ENCODE assay signal across 1 cellular context in genomic region chr4:43234626-43235025, GRCh38.
TF ChIP-seq lines count a peak whose summit lies in the region.

No MANE protein-coding gene starts in this region.

TF ChIP-seq in GM23338, 12 proteins besides CTCF, POLR2A, EP300 and RAD21 (continued from another document):
- TF ChIP-seq ZNF462 (CRISPR knock-in tag; IDR thresholded peaks at IDR 0.05) (no peak), REST (IDR thresholded peaks at IDR 0.05; ENCODE audit: unreplicated experiment) (no peak)
